13 cellular contexts compared by ENCODE assay signal in the genomic region with DNA sequence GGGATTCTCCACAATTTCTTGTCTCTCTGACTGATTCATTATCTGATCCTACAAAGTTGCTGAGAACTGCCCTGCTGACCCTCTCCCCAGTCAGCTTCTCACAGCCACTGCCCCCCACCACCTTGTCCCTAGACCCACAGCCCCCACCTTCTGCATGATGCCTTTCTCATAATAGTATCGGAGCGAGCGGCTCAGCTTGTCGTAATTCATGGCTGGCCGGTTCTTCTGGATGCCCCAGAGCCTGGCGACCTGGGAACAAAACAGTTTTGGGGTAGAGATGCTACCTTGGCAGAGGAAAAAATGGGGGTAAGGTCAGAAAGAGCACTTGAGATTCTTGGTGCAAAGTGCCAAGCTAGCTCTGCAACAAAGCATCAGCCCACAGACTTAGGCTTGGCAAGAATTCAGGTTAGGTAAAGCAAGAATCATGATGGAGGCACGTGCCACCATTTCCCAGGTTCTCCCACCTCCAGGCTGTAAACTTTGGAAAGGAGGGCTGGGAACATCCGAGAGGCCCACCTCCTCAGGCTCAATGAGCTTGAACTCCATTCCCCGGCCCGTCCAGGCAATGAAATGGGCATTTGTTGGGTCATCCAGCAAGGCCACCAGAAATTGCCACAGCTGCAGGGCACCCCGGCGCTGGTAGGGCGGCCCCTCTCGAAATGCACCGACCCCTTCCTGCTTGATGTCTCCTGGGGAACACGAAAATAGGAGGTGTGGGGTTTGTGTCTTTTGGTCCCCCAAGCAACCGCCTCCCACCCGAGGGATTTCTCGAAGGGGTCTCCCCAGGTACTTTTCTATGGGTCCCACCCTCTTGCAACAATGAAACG. TPM values are rescaled to one million over a fixed set of nuclear protein-coding genes. Genes with fewer than 3 reads are reported as not detected.
DNase-seq lines count a peak whose midpoint lies in the region; TF ChIP-seq lines count a peak whose summit lies in the region.
"Had no signal": no experiment of that assay in that cellular context is flagged by ENCODE, and none has a peak within 500 bp of the region (broad histone marks: within the 10 kb centered on the region; RNA-seq: fewer than 3 reads in every experiment).

No MANE protein-coding gene starts in this region.

- TF ChIP-seq POLR2A in prostate gland (IDR thresholded peaks at IDR 0.05) = no peak

- peaks cover 31% of the 10 kb centered on the region; the same call in 1 of the 2 replicates for H4K20me1 ChIP-seq in BLaER1

- H3K4ac ChIP-seq in trophoblast cell (ENCODE audit: low read depth, low read length) = no peak overlapping the region

- H4K8ac ChIP-seq in trophoblast cell (ENCODE audit: low read depth, low read length) = peak overlapping the region; percentile 16

- H2BK120ac ChIP-seq in trophoblast cell (ENCODE audit: insufficient read depth, low read length, poor library complexity) = peak overlapping the region; percentile 61

- peak overlapping the region; percentile 9 for H2BK5ac ChIP-seq in trophoblast cell (ENCODE audit: low read depth, low read length, poor library complexity)

- H3K9me3 Mint-ChIP-seq in glutamatergic neuron (ENCODE audit: unreplicated experiment) = no peaks in the 10 kb centered on the region
- H3K9me3 Mint-ChIP-seq: central memory CD8-positive, alpha-beta T cell; T-cell had no signal

- H3K27ac Mint-ChIP-seq in glutamatergic neuron (ENCODE audit: unreplicated experiment) = no peak overlapping the region
- H3K27ac Mint-ChIP-seq: T-cell had no signal

- H2BK12ac ChIP-seq in trophoblast cell (ENCODE audit: low read length) = no peak overlapping the region

- H3K4me3 ChIP-seq in BLaER1 = no peak overlapping the region
- no peak overlapping the region for H3K4me3 ChIP-seq in HUES6 (ENCODE audit: low read depth, low read length)
- no peak overlapping the region for H3K4me3 ChIP-seq in trophoblast cell (ENCODE audit: low read depth, low read length)
- H3K4me3 ChIP-seq in prostate gland = no peak overlapping the region

- peak overlapping the region; percentile 12 for H4K12ac ChIP-seq in trophoblast cell (ENCODE audit: low read depth, low read length)

- no CpG with 5 or more reads among the region's 20 CpGs for WGBS in trophoblast cell (ENCODE audit: extremely low coverage, insufficient coverage, insufficient read length)
- WGBS in prostate gland = 88% methylated on average over 20 of the region's 20 CpGs

- H3K14ac ChIP-seq in trophoblast cell (ENCODE audit: low read length) = peak overlapping the region; percentile 41

- H2AFZ ChIP-seq in trophoblast cell (ENCODE audit: insufficient read depth, low read length, poor library complexity) = no peak overlapping the region

- H3K4me1 Mint-ChIP-seq in glutamatergic neuron (ENCODE audit: low read depth, unreplicated experiment) = peaks cover 7% of the 10 kb centered on the region

- H3K79me1 ChIP-seq in trophoblast cell (ENCODE audit: low read length) = peaks cover 6% of the 10 kb centered on the region

- H3K79me2 ChIP-seq in trophoblast cell (ENCODE audit: control insufficient read depth, insufficient read depth, low read length, poor library complexity) = peaks cover 3% of the 10 kb centered on the region

- H3K18ac ChIP-seq in trophoblast cell (ENCODE audit: low read length) = no peak overlapping the region

- H3K9ac ChIP-seq in BLaER1 = no peak overlapping the region
- no peak overlapping the region for H3K9ac ChIP-seq in HUES6 (ENCODE audit: low read length)
- no peak overlapping the region for H3K9ac ChIP-seq in trophoblast cell (ENCODE audit: low read length)

- no peak for TF ChIP-seq CTCF in glutamatergic neuron (IDR thresholded peaks at IDR 0.05; ENCODE audit: partially characterized antibody, unreplicated experiment)
- TF ChIP-seq CTCF in prostate gland (IDR thresholded peaks at IDR 0.05) = no peak

- no peak overlapping the region for H3K27ac ChIP-seq in BLaER1
- H3K27ac ChIP-seq in HUES6 (ENCODE audit: low read depth, low read length) = peak overlapping the region; percentile 74; the same call in 1 of the 2 replicates
- H3K27ac ChIP-seq in trophoblast cell (ENCODE audit: low read depth, low read length) = peak overlapping the region; percentile 63
- no peak overlapping the region for H3K27ac ChIP-seq in prostate gland
- H3K27ac ChIP-seq: suprapubic skin had no signal

- H3K4me1 ChIP-seq in BLaER1 (peaks cover 24% of the 10 kb centered on the region), HUES6 (ENCODE audit: control insufficient read depth, insufficient read depth, low read length) (peaks cover 61% of the 10 kb centered on the region), trophoblast cell (ENCODE audit: control insufficient read depth in 1 of 2, insufficient read depth in 2 of 2, low read length in 2 of 2) (peaks cover 31 to 35% of the 10 kb centered on the region in 2 experiments), prostate gland (replicated peaks) (peaks cover 6% of the 10 kb centered on the region)

- H3K27me3 ChIP-seq in BLaER1 = no peaks in the 10 kb centered on the region
- H3K27me3 ChIP-seq in HUES6 (ENCODE audit: control insufficient read depth, insufficient read depth, low read length) = no peaks in the 10 kb centered on the region
- no peaks in the 10 kb centered on the region for H3K27me3 ChIP-seq in trophoblast cell (ENCODE audit: insufficient read depth, low read length)
- H3K27me3 ChIP-seq in prostate gland (replicated peaks; ENCODE audit: insufficient read depth) = no peaks in the 10 kb centered on the region
- H3K27me3 ChIP-seq: suprapubic skin had no signal

- intact Hi-C loops in prostate gland (cut with DNase I) = no loop called here

- no peak overlapping the region for H2AK5ac ChIP-seq in trophoblast cell (ENCODE audit: low read length)

- H3K27me3 Mint-ChIP-seq in glutamatergic neuron (ENCODE audit: unreplicated experiment) = peaks cover 7% of the 10 kb centered on the region
- H3K27me3 Mint-ChIP-seq: central memory CD8-positive, alpha-beta T cell; T-cell had no signal

- DNase-seq in glutamatergic neuron = no peak
- DNase-seq in trophoblast cell = peak; percentile 3 to 36
- no peak for DNase-seq in SW480 (ENCODE audit: low spot score)
- DNase-seq in pons (ENCODE audit: low spot score) = no peak
- DNase-seq in prostate gland (ENCODE audit: low spot score) = no peak
- no peak for DNase-seq in stimulated activated naive CD4-positive, alpha-beta T cell (lab: John Stamatoyannopoulos, UW)
- DNase-seq: activated CD4-positive, alpha-beta T cell treated with anti-CD3 and anti-CD28 coated beads, Interleukin-2, amount 50 U/mL, for 48 hours; NCI-H1105; T-cell had no signal

- H3K23ac ChIP-seq in trophoblast cell (ENCODE audit: low read length) = no peak overlapping the region

- H3K36me3 Mint-ChIP-seq in glutamatergic neuron (ENCODE audit: unreplicated experiment) = no peaks in the 10 kb centered on the region

- peaks cover 49% of the 10 kb centered on the region for H3K36me3 ChIP-seq in BLaER1
- peaks cover 77% of the 10 kb centered on the region for H3K36me3 ChIP-seq in HUES6 (ENCODE audit: control insufficient read depth, insufficient read depth, low read length)
- peaks cover 25 to 32% of the 10 kb centered on the region in 2 experiments for H3K36me3 ChIP-seq in trophoblast cell (ENCODE audit: control insufficient read depth in 1 of 2, insufficient read depth in 2 of 2, low read length in 2 of 2)
- peaks cover 0 to 5% of the 10 kb centered on the region in 2 donors for H3K36me3 ChIP-seq in prostate gland

- H3K9me3 ChIP-seq in BLaER1 (no peaks in the 10 kb centered on the region), HUES6 (ENCODE audit: control insufficient read depth, insufficient read depth, low read depth, low read length) (no peaks in the 10 kb centered on the region), trophoblast cell (ENCODE audit: insufficient read depth, low read depth, low read length) (no peaks in the 10 kb centered on the region), prostate gland (no peaks in the 10 kb centered on the region)
- H3K9me3 ChIP-seq: suprapubic skin had no signal

- peak overlapping the region; percentile 24 for H4K91ac ChIP-seq in trophoblast cell (ENCODE audit: low read depth, low read length)

- peak overlapping the region; percentile 79 for H3K4me2 ChIP-seq in BLaER1
- no peak overlapping the region for H3K4me2 ChIP-seq in trophoblast cell (ENCODE audit: low read length)

- peak overlapping the region; percentile 46 for H3K4me3 Mint-ChIP-seq in glutamatergic neuron (ENCODE audit: unreplicated experiment)
- H3K4me3 Mint-ChIP-seq: central memory CD8-positive, alpha-beta T cell; T-cell had no signal

RNA-seq across cellular contexts. Expression of gene ETV4, which starts 16.9 kb away (rescaled TPM):
- total RNA-seq in glutamatergic neuron (ENCODE audit: unreplicated experiment) (not detected), prostate gland (1 to 10 TPM; 2.9 to 4.0 TPM)
- 43.4 and 44.7 TPM in 2 replicates for polyA plus RNA-seq in trophoblast cell (2013)

RNA-seq across cellular contexts. Expression of gene DHX8, which starts 45.4 kb away (rescaled TPM):
- total RNA-seq in glutamatergic neuron (ENCODE audit: unreplicated experiment) (71.9 TPM), prostate gland (10 to 100 TPM; 35.7 to 52.9 TPM)
- 31.7 and 31.9 TPM in 2 replicates for polyA plus RNA-seq in trophoblast cell (2013)

Comparison
In these comparisons a context has a peak if more than half of its experiments do, and no peak if none do; other contexts are left out.
1. H3K27ac ChIP-seq: peak in HUES6 (single experiment) and trophoblast cell (single experiment); none in BLaER1 (single experiment) and prostate gland (0 of 2).
2. DNase-seq: peak in trophoblast cell (2 of 2); none in glutamatergic neuron (single experiment), SW480 (single experiment), pons (single experiment), prostate gland (single experiment) and stimulated activated naive CD4-positive, alpha-beta T cell (0 of 6).